ENCODE assay signal across 1 cellular context in the genomic region with DNA sequence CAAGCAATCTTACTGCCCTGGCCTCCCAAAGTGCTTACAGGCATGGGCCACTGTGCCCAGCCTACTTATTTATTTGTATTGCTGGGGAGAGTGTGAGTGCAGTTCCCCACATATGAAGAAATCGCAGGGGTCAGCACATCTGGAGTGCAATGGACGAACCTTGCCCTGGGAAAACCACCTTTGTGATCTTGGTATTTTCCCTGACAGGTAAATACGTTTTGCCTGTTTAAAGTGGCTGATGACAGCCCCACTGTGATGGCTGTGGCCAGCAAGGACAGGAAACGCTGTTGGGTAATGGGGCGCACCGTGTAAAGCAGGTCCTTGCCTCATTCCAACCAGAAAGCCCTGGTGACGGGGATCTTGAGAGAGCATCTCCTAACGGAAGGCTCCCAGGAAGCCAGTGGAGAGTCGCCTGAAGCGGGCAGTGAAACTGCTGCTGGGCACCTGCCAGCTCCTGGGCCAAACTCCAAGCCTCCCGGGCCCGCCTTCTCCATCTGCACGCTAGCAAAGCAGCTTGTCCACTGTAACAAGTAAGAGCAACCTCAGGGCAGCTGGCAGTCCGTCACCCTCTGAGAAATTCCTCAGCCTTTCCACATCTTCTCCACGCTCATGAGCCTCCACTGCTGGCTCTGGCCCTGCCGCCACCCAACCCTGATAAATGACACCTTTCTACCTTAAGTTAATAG.
TF ChIP-seq lines count a peak whose summit lies in the region.

No MANE protein-coding gene starts in this region.

TF ChIP-seq in HepG2, 621 proteins besides CTCF, POLR2A, EP300 and RAD21 (continued from another document and continues in another):
- TF ChIP-seq, protein P1, sequence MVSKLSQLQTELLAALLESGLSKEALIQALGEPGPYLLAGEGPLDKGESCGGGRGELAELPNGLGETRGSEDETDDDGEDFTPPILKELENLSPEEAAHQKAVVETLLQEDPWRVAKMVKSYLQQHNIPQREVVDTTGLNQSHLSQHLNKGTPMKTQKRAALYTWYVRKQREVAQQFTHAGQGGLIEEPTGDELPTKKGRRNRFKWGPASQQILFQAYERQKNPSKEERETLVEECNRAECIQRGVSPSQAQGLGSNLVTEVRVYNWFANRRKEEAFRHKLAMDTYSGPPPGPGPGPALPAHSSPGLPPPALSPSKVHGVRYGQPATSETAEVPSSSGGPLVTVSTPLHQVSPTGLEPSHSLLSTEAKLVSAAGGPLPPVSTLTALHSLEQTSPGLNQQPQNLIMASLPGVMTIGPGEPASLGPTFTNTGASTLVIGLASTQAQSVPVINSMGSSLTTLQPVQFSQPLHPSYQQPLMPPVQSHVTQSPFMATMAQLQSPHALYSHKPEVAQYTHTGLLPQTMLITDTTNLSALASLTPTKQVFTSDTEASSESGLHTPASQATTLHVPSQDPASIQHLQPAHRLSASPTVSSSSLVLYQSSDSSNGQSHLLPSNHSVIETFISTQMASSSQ (IDR thresholded peaks at IDR 0.05; ENCODE audit: low read depth) = no peak
- TF ChIP-seq, protein P1 (CRISPR knock-in tag; IDR thresholded peaks at IDR 0.05; ENCODE audit: borderline replicate concordance) = no peak
- TF ChIP-seq HOXA3 (CRISPR knock-in tag; IDR thresholded peaks at IDR 0.05) = peak; percentile 69; the same call in 1 of the 2 replicates
- TF ChIP-seq, protein P2, sequence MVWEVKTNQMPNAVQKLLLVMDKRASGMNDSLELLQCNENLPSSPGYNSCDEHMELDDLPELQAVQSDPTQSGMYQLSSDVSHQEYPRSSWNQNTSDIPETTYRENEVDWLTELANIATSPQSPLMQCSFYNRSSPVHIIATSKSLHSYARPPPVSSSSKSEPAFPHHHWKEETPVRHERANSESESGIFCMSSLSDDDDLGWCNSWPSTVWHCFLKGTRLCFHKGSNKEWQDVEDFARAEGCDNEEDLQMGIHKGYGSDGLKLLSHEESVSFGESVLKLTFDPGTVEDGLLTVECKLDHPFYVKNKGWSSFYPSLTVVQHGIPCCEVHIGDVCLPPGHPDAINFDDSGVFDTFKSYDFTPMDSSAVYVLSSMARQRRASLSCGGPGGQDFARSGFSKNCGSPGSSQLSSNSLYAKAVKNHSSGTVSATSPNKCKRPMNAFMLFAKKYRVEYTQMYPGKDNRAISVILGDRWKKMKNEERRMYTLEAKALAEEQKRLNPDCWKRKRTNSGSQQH (CRISPR knock-in tag; IDR thresholded peaks at IDR 0.05; ENCODE audit: low read depth) = no peak
- TF ChIP-seq YEATS4 (CRISPR knock-in tag; IDR thresholded peaks at IDR 0.05; ENCODE audit: borderline replicate concordance) = no peak
- no peak for TF ChIP-seq IRF2 (CRISPR knock-in tag; IDR thresholded peaks at IDR 0.05)
- peak; percentile 34; the same call in 1 of the 2 replicates for TF ChIP-seq FOXO1 (CRISPR knock-in tag; IDR thresholded peaks at IDR 0.05)
- peak; percentile 84 for TF ChIP-seq MAFF (IDR thresholded peaks at IDR 0.05; ENCODE audit: low read depth, low read length)
- TF ChIP-seq, protein P3, sequence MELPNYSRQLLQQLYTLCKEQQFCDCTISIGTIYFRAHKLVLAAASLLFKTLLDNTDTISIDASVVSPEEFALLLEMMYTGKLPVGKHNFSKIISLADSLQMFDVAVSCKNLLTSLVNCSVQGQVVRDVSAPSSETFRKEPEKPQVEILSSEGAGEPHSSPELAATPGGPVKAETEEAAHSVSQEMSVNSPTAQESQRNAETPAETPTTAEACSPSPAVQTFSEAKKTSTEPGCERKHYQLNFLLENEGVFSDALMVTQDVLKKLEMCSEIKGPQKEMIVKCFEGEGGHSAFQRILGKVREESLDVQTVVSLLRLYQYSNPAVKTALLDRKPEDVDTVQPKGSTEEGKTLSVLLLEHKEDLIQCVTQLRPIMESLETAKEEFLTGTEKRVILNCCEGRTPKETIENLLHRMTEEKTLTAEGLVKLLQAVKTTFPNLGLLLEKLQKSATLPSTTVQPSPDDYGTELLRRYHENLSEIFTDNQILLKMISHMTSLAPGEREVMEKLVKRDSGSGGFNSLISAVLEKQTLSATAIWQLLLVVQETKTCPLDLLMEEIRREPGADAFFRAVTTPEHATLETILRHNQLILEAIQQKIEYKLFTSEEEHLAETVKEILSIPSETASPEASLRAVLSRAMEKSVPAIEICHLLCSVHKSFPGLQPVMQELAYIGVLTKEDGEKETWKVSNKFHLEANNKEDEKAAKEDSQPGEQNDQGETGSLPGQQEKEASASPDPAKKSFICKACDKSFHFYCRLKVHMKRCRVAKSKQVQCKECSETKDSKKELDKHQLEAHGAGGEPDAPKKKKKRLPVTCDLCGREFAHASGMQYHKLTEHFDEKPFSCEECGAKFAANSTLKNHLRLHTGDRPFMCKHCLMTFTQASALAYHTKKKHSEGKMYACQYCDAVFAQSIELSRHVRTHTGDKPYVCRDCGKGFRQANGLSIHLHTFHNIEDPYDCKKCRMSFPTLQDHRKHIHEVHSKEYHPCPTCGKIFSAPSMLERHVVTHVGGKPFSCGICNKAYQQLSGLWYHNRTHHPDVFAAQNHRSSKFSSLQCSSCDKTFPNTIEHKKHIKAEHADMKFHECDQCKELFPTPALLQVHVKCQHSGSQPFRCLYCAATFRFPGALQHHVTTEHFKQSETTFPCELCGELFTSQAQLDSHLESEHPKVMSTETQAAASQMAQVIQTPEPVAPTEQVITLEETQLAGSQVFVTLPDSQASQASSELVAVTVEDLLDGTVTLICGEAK (IDR thresholded peaks at IDR 0.05) = no peak
- TF ChIP-seq, protein P3 (CRISPR knock-in tag; IDR thresholded peaks at IDR 0.05) = no peak
- no peak for TF ChIP-seq TBL1XR1 (IDR thresholded peaks at IDR 0.05; ENCODE audit: borderline replicate concordance, low read length, partially characterized antibody)
- 0 out of 2 replicates have a peak, but pooled peaks have one; percentile 6 for TF ChIP-seq FOXA3 (CRISPR knock-in tag; IDR thresholded peaks at IDR 0.05)
- TF ChIP-seq, protein P4, sequence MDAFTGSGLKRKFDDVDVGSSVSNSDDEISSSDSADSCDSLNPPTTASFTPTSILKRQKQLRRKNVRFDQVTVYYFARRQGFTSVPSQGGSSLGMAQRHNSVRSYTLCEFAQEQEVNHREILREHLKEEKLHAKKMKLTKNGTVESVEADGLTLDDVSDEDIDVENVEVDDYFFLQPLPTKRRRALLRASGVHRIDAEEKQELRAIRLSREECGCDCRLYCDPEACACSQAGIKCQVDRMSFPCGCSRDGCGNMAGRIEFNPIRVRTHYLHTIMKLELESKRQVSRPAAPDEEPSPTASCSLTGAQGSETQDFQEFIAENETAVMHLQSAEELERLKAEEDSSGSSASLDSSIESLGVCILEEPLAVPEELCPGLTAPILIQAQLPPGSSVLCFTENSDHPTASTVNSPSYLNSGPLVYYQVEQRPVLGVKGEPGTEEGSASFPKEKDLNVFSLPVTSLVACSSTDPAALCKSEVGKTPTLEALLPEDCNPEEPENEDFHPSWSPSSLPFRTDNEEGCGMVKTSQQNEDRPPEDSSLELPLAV (CRISPR knock-in tag; conservative IDR thresholded peaks at IDR 0.05; ENCODE audit: low read depth) = no peak
- no peak for TF ChIP-seq LCORL (IDR thresholded peaks at IDR 0.05)
- peak; percentile 52; the same call in 1 of the 2 replicates for TF ChIP-seq LCORL (CRISPR knock-in tag; IDR thresholded peaks at IDR 0.05)
- no peak for TF ChIP-seq SNAPC2 (CRISPR knock-in tag; IDR thresholded peaks at IDR 0.05)
- TF ChIP-seq ZFYVE20 (CRISPR knock-in tag; IDR thresholded peaks at IDR 0.05; ENCODE audit: borderline replicate concordance, low read depth) = no peak
- TF ChIP-seq, protein P5, sequence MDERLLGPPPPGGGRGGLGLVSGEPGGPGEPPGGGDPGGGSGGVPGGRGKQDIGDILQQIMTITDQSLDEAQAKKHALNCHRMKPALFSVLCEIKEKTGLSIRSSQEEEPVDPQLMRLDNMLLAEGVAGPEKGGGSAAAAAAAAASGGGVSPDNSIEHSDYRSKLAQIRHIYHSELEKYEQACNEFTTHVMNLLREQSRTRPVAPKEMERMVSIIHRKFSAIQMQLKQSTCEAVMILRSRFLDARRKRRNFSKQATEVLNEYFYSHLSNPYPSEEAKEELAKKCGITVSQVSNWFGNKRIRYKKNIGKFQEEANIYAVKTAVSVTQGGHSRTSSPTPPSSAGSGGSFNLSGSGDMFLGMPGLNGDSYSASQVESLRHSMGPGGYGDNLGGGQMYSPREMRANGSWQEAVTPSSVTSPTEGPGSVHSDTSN (CRISPR knock-in tag; IDR thresholded peaks at IDR 0.05) = no peak
- TF ChIP-seq EZH2 (conservative IDR thresholded peaks at IDR 0.05; ENCODE audit: low read depth, low read length) = no peak
- no peak for TF ChIP-seq KDM6A (CRISPR knock-in tag; IDR thresholded peaks at IDR 0.05; ENCODE audit: low read depth)
- TF ChIP-seq ZMAT3 (CRISPR knock-in tag; conservative IDR thresholded peaks at IDR 0.05) = no peak
- TF ChIP-seq CBFB (CRISPR knock-in tag; IDR thresholded peaks at IDR 0.05) = no peak
- TF ChIP-seq, protein P6, sequence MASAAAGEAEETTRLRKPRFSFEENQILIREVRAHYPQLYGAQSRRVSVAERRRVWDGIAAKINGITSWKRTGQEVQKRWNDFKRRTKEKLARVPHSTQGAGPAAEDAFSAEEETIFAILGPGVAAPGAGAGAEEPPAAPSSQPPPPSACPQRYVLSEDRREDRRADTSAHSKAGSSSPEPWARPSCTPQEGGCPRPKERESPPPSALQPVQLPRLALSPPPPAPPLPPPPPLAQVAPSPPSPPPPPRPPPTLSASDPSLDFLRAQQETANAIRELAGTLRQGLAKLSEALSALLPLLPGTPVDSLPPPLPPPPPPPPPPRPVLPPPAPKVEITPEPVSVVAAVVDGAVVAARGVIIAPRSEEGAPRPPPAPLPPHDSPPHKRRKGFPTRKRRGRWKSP (CRISPR knock-in tag; IDR thresholded peaks at IDR 0.05) = no peak
- no peak for TF ChIP-seq MXD4 (CRISPR knock-in tag; IDR thresholded peaks at IDR 0.05)
- no peak for TF ChIP-seq SMAD9 (CRISPR knock-in tag; IDR thresholded peaks at IDR 0.05)
- TF ChIP-seq, protein P7, sequence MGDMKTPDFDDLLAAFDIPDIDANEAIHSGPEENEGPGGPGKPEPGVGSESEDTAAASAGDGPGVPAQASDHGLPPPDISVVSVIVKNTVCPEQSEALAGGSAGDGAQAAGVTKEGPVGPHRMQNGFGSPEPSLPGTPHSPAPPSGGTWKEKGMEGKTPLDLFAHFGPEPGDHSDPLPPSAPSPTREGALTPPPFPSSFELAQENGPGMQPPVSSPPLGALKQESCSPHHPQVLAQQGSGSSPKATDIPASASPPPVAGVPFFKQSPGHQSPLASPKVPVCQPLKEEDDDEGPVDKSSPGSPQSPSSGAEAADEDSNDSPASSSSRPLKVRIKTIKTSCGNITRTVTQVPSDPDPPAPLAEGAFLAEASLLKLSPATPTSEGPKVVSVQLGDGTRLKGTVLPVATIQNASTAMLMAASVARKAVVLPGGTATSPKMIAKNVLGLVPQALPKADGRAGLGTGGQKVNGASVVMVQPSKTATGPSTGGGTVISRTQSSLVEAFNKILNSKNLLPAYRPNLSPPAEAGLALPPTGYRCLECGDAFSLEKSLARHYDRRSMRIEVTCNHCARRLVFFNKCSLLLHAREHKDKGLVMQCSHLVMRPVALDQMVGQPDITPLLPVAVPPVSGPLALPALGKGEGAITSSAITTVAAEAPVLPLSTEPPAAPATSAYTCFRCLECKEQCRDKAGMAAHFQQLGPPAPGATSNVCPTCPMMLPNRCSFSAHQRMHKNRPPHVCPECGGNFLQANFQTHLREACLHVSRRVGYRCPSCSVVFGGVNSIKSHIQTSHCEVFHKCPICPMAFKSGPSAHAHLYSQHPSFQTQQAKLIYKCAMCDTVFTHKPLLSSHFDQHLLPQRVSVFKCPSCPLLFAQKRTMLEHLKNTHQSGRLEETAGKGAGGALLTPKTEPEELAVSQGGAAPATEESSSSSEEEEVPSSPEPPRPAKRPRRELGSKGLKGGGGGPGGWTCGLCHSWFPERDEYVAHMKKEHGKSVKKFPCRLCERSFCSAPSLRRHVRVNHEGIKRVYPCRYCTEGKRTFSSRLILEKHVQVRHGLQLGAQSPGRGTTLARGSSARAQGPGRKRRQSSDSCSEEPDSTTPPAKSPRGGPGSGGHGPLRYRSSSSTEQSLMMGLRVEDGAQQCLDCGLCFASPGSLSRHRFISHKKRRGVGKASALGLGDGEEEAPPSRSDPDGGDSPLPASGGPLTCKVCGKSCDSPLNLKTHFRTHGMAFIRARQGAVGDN (CRISPR knock-in tag; IDR thresholded peaks at IDR 0.05) = peak; percentile 42; the same call in 1 of the 2 replicates
- TF ChIP-seq, protein P8, sequence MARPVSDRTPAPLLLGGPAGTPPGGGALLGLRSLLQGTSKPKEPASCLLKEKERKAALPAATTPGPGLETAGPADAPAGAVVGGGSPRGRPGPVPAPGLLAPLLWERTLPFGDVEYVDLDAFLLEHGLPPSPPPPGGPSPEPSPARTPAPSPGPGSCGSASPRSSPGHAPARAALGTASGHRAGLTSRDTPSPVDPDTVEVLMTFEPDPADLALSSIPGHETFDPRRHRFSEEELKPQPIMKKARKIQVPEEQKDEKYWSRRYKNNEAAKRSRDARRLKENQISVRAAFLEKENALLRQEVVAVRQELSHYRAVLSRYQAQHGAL (CRISPR knock-in tag; IDR thresholded peaks at IDR 0.05; ENCODE audit: not compliant biosample characterization) = no peak
- no peak for TF ChIP-seq JUN (CRISPR knock-in tag; IDR thresholded peaks at IDR 0.05)
